ENCODE assay signal across 8 cellular contexts in the genomic region with DNA sequence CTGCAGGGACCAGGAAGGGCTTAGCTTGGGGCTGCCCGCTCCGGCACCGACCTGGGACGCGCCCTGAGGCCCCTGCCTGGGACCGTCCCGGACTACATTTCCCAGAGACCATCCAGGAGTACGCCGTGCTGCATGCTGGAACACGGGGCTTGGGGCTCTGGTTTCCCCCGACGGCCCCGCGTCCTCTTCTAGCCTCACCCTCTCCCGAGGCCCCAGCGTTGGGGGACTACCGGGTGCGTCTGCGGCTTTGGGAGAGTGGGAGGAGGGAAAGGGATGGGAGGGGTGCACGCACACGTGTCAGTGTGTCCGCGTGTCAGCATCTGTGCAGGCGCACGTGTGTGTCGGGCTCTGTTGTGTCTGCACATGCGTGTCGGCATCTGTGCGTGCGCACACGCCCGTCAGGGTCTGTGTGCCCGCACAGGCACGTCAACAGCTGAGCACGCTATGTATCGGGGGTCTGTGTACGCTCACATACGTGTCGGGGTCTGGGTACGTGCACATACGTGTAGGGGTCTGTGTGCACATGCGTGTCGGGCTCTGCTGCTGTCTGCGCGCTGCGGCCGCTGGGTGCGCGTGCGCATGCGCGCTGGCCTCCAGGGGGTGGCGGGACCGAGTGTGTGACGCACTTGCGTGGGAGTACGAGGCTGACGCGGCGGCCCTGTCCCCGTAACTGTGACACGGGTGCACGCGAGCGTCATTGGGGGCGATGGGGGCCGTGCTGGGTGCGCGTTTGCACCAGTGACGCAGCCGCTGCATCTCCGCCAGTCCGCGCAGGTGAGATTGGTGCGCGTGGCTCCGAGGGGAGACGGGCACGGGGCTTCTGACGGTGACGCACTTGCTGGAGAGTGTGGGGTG. TPM values are rescaled to one million over a fixed set of nuclear protein-coding genes. Genes with fewer than 3 reads are reported as not detected.
A peak's percentile ranks its signal among the peaks of the same experiment; 100 is the strongest.
DNase-seq lines count a peak whose midpoint lies in the region; ATAC-seq, FAIRE-seq and TF ChIP-seq lines count a peak whose summit lies in the region.

ZNF331 (plus strand) TSS at position 623 of the 855 bp plus-strand sequence. CDS start 31,232 bp downstream, outside the sequence.

- H3K9ac ChIP-seq in Loucy (ENCODE audit: low read depth, low read length, poor library complexity, severe bottlenecking), result peak within 1 kb of the TSS; percentile 72
- H3K9ac ChIP-seq in colonic mucosa (ENCODE audit: low read depth in 2 of 2, low read length in 2 of 2), result peak within 1 kb of the TSS; percentile 61 to 84
- H3K9ac ChIP-seq in HepG2 (ENCODE audit: insufficient read depth, low read depth, low read length), result peak within 1 kb of the TSS; percentile 73

- H3K4me3 ChIP-seq in Loucy (ENCODE audit: low read length, poor library complexity, severe bottlenecking), result peak within 1 kb of the TSS; percentile 74
- peak within 1 kb of the TSS; percentile 65 for H3K4me3 ChIP-seq in colonic mucosa
- H3K4me3 ChIP-seq in HepG2 (replicated peaks in 1 of 3; ENCODE audit: insufficient read depth in 1 of 3, low read depth in 2 of 3, low read length in 3 of 3), result peak within 1 kb of the TSS; percentile 44 to 74 (median 62); a peak in 5 of 6 replicates

- ATAC-seq in GM21717 (IDR thresholded peaks at IDR 0.05; ENCODE audit: unreplicated experiment) (peak; percentile 54), HepG2 (peak; percentile 84)

- no peaks in the 10 kb centered on the region for H3F3A ChIP-seq in Loucy (ENCODE audit: low read depth)

- TF ChIP-seq CTCF in Loucy (conservative IDR thresholded peaks at IDR 0.05; ENCODE audit: low read length), result no peak; the same call in 1 of the 2 replicates
- TF ChIP-seq CTCF in colonic mucosa (IDR thresholded peaks at IDR 0.05), result no peak
- peak; percentile 47; the same call in 1 of the 2 replicates for TF ChIP-seq CTCF in HepG2 (CRISPR knock-in tag; IDR thresholded peaks at IDR 0.05)

- H3K27me3 ChIP-seq in Loucy (ENCODE audit: insufficient read depth, low read length, poor library complexity, severe bottlenecking) (no peaks in the 10 kb centered on the region), colonic mucosa (no peaks in the 10 kb centered on the region), HepG2 (ENCODE audit: control insufficient read depth in 1 of 2, insufficient read depth in 2 of 2, low read length in 2 of 2) (no peaks in the 10 kb centered on the region)

- H3K9me3 ChIP-seq in Loucy (ENCODE audit: insufficient read depth, low read depth, low read length), result no peaks in the 10 kb centered on the region
- no peaks in the 10 kb centered on the region for H3K9me3 ChIP-seq in colonic mucosa
- no peaks in the 10 kb centered on the region for H3K9me3 ChIP-seq in HepG2 (ENCODE audit: low read length)

- FAIRE-seq in HepG2 (lab: Jason Lieb, UNC), result no peak

- no peaks in the 10 kb centered on the region for H3K9me2 ChIP-seq in Loucy (replicated peaks; ENCODE audit: low read depth, low read length)

- H3K4me2 ChIP-seq in Loucy (ENCODE audit: low read depth, low read length, poor library complexity, severe bottlenecking), result peak within 1 kb of the TSS; percentile 65
- H3K4me2 ChIP-seq in HepG2 (ENCODE audit: low read depth, low read length), result peak within 1 kb of the TSS; percentile 69

- CTCF ChIA-PET in HepG2 (lab: Yijun Ruan, JAX; ENCODE audit: low intra/inter-chr PET ratio, low total read pairs), result no interaction called here

- BruUV-seq in HepG2 (replicated peaks; lab: Mats Ljungman, UMichigan), result no TSS peak

- DNase-seq in DMS79 treated with DMSO at 0.1 percent for 48 hours (lab: John Stamatoyannopoulos, UW), result peak; percentile 56
- DNase-seq in activated CD4-positive, alpha-beta T cell treated with anti-CD3 and anti-CD28 coated beads for 48 hours, result peak; percentile 89
- DNase-seq in colonic mucosa, result peak; percentile 71
- DNase-seq in HepG2 (ENCODE audit: low spot score), result peak; percentile 39
- peak; percentile 87 for DNase-seq in stimulated activated CD4-positive, alpha-beta T cell treated with anti-CD3 and anti-CD28 coated beads, Interleukin-4, amount 100 ng/mL, for 1 hour
- no peak for DNase-seq in amniotic stem cell (lab: John Stamatoyannopoulos, UW)

- H4K20me1 ChIP-seq in Loucy (ENCODE audit: insufficient read depth, low read length, poor library complexity, severe bottlenecking) (no peaks in the 10 kb centered on the region), HepG2 (ENCODE audit: insufficient read depth, low read length) (no peaks in the 10 kb centered on the region)

- H3K79me2 ChIP-seq in Loucy (ENCODE audit: insufficient read depth, low read length), result 0 out of 2 replicates have a peak, but pooled peaks cover 2% of the 10 kb centered on the region
- peaks cover 17% of the 10 kb centered on the region for H3K79me2 ChIP-seq in HepG2 (ENCODE audit: insufficient read depth, low read length)

- TF ChIP-seq RAD21 in HepG2 (CRISPR knock-in tag; IDR thresholded peaks at IDR 0.05), result no peak

- intact Hi-C loops in colonic mucosa (cut with DNase I) (no loop called here), HepG2 (cut with micrococcal nuclease; ENCODE audit: unreplicated experiment) (no loop called here)

- H2AFZ ChIP-seq in Loucy (ENCODE audit: low read length) (peak within 1 kb of the TSS; percentile 88), HepG2 (ENCODE audit: low read length) (no peak within 1 kb of the TSS)

- TF ChIP-seq EP300 in HepG2 (IDR thresholded peaks at IDR 0.05; ENCODE audit: low read depth in 2 of 2, low read length in 2 of 2), result no peak
- TF ChIP-seq EP300 in HepG2 (CRISPR knock-in tag; IDR thresholded peaks at IDR 0.05; ENCODE audit: borderline replicate concordance), result no peak

- in situ Hi-C loops in HepG2 (cut with HindIII; ENCODE audit: extremely low pct_ligation_motif_present, low pct_unique_long_range_greater_than_20kb), result no loop called here

- H3K4me1 ChIP-seq in Loucy (ENCODE audit: insufficient read depth, low read length, poor library complexity, severe bottlenecking), result no peaks in the 10 kb centered on the region
- no peaks in the 10 kb centered on the region for H3K4me1 ChIP-seq in colonic mucosa
- peaks cover 75% of the 10 kb centered on the region for H3K4me1 ChIP-seq in HepG2 (ENCODE audit: insufficient read depth, low read length)

- H3K27ac ChIP-seq in colonic mucosa (peak within 1 kb of the TSS; percentile 52), HepG2 (ENCODE audit: extremely low read length, insufficient read depth, low read length) (peak within 1 kb of the TSS; percentile 89)

- H3K36me3 ChIP-seq in Loucy (ENCODE audit: insufficient read depth, low read length) (no peaks in the 10 kb centered on the region), colonic mucosa (no peaks in the 10 kb centered on the region), HepG2 (replicated peaks in 1 of 2; ENCODE audit: control insufficient read depth in 1 of 2, insufficient read depth in 2 of 2, low read length in 2 of 2) (peaks cover 1 to 15% of the 10 kb centered on the region in 2 experiments; a peak in 3 of 5 replicates)

- peak; percentile 51 to 66; a peak in 2 of 4 replicates for TF ChIP-seq POLR2A in HepG2 (IDR thresholded peaks at IDR 0.05; ENCODE audit: insufficient read depth in 1 of 2, low read depth in 2 of 2, low read length in 2 of 2)

- POLR2A ChIA-PET in HepG2 (lab: Yijun Ruan, JAX), result interaction anchor here (1.7 to 2.2 kb wide), 2 partner anchors 17 to 30 kb away, joined by 5 to 7 read pairs; no protein-coding TSS in a partner anchor

- 77% methylated on average over 64 of the region's 81 CpGs for WGBS in HepG2 (ENCODE audit: low lambda C conversion rate)

TF ChIP-seq in HepG2, 621 proteins besides CTCF, POLR2A, EP300 and RAD21 (continues in another document):
- TF ChIP-seq ZNF432 (CRISPR knock-in tag; IDR thresholded peaks at IDR 0.05; ENCODE audit: borderline replicate concordance), result no peak
- TF ChIP-seq MIER3 (CRISPR knock-in tag; IDR thresholded peaks at IDR 0.05; ENCODE audit: borderline replicate concordance), result no peak
- TF ChIP-seq ARNT2 (CRISPR knock-in tag; IDR thresholded peaks at IDR 0.05; ENCODE audit: low read depth), result peak; percentile 44; the same call in 1 of the 2 replicates
- TF ChIP-seq ZNF550 (CRISPR knock-in tag; IDR thresholded peaks at IDR 0.05; ENCODE audit: borderline replicate concordance), result no peak
- TF ChIP-seq MAZ (IDR thresholded peaks at IDR 0.05; ENCODE audit: borderline replicate concordance, low read depth, low read length), result no peak
- peak; percentile 58; the same call in 1 of the 2 replicates for TF ChIP-seq MAZ (CRISPR knock-in tag; IDR thresholded peaks at IDR 0.05; ENCODE audit: low read depth)
- no peak for TF ChIP-seq SMARCC2 (IDR thresholded peaks at IDR 0.05)

RNA-seq across cellular contexts. Expression of gene ZNF331, which starts in this region (rescaled TPM):
- total RNA-seq in colonic mucosa, result 1 to 10 TPM; 4.3 to 7.8 TPM
- 13.3 and 15.2 TPM in 2 replicates for total RNA-seq in HepG2 (2016; rRNA removed; fragmentation: Illumina TruSeq; extraction: Trizol)
- total RNA-seq in HepG2 (2016; cell fraction: cytosol; rRNA removed; fragmentation: Illumina TruSeq; extraction: Trizol; ENCODE audit: low read depth), result 5.0 and 5.3 TPM in 2 replicates
- total RNA-seq in HepG2 (2016; cell fraction: insoluble cytoplasmic fraction; rRNA removed; fragmentation: Illumina TruSeq; extraction: Trizol), result 11.2 and 12.7 TPM in 2 replicates
- 8.0 and 8.5 TPM in 2 replicates for total RNA-seq in HepG2 (2016; cell fraction: membrane; rRNA removed; fragmentation: Illumina TruSeq; extraction: Trizol)
- 16.0 and 20.7 TPM in 2 replicates for total RNA-seq in HepG2 (2016; cell fraction: nucleus; rRNA removed; fragmentation: Illumina TruSeq; extraction: Trizol)
- 8.2 and 9.5 TPM in 2 replicates for polyA plus RNA-seq in HepG2 (2011; rRNA removed)
- 3.3 and 4.9 TPM in 2 replicates for polyA plus RNA-seq in HepG2 (2011; cell fraction: cytosol; rRNA removed)
- polyA plus RNA-seq in HepG2 (2011; cell fraction: nucleus; rRNA removed), result 20.2 and 21.6 TPM in 2 replicates
- 22.2 and 38.0 TPM in 2 replicates for polyA plus RNA-seq in HepG2 (2012)
- 1.2 and 1.3 TPM in 2 replicates for polyA plus RNA-seq in HepG2 (2016; cell fraction: cytosol; fragmentation: Illumina TruSeq; extraction: Trizol; ENCODE audit: low read depth)
- 10.1 and 10.3 TPM in 2 replicates for polyA plus RNA-seq in HepG2 (2016; cell fraction: insoluble cytoplasmic fraction; fragmentation: Illumina TruSeq; extraction: Trizol; ENCODE audit: low read depth)
- polyA plus RNA-seq in HepG2 (2016; cell fraction: membrane; fragmentation: Illumina TruSeq; extraction: Trizol; ENCODE audit: low read depth), result 2.9 and 3.4 TPM in 2 replicates
- 51.3 and 54.8 TPM in 2 replicates for polyA plus RNA-seq in HepG2 (2016; cell fraction: nucleus; fragmentation: Illumina TruSeq; extraction: Trizol; ENCODE audit: insufficient read depth, low read depth)
- polyA minus RNA-seq in HepG2 (2011; rRNA and poly(A)+ RNA removed; ENCODE audit: low replicate concordance), result 5.6 and 18.7 TPM in 2 replicates
- polyA minus RNA-seq in HepG2 (2011; cell fraction: cytosol; rRNA and poly(A)+ RNA removed), result 7.9 and 9.9 TPM in 2 replicates
- polyA minus RNA-seq in HepG2 (2011; cell fraction: nucleus; rRNA and poly(A)+ RNA removed), result 20.4 and 22.9 TPM in 2 replicates
